In genomic region chrX:113390531-113390930, GRCh38 we compare ENCODE assay signal across 23 cellular contexts.
"Had no signal": no experiment of that assay in that cellular context is flagged by ENCODE, and none has a peak within 500 bp of the region (broad histone marks: within the 10 kb centered on the region; RNA-seq: fewer than 3 reads in every experiment).

No MANE protein-coding gene starts in this region.

- H3K27ac Mint-ChIP-seq: activated naive CD8-positive, alpha-beta T cell treated with anti-CD3 and anti-CD28 coated beads for 36 hours; effector memory CD8-positive, alpha-beta T cell; natural killer cell treated with Interleukin-12 subunit alpha and Interleukin-12 subunit beta and Interleukin-15 and Interleukin-18, amount 100 ng/mL, for 72 hours; progenitor cell of endocrine pancreas had no signal

- H3K4me3 Mint-ChIP-seq: activated naive CD8-positive, alpha-beta T cell treated with anti-CD3 and anti-CD28 coated beads for 36 hours; effector memory CD8-positive, alpha-beta T cell; natural killer cell treated with Interleukin-12 subunit alpha and Interleukin-12 subunit beta and Interleukin-15 and Interleukin-18, amount 100 ng/mL, for 72 hours had no signal

- ATAC-seq: effector memory CD8-positive, alpha-beta T cell; gastrocnemius medialis; left cardiac atrium; natural killer cell treated with Interleukin-12 subunit alpha and Interleukin-12 subunit beta and Interleukin-15 and Interleukin-18, amount 100 ng/mL, for 72 hours; stimulated activated naive CD8-positive, alpha-beta T cell treated with anti-CD3 and anti-CD28 coated beads, Interleukin-15, Interleukin-2, amounts not matched to agents 100 U/mL and 50 U/mL, for 24 hours had no signal

- DNase-seq: activated CD4-positive, alpha-beta T cell treated with anti-CD3 and anti-CD28 coated beads for 4 hours; activated CD4-positive, alpha-beta T cell treated with anti-CD3 and anti-CD28 coated beads, Interleukin-2, amount 50 U/mL, for 48 hours; activated CD8-positive, alpha-beta memory T cell treated with anti-CD3 and anti-CD28 coated beads, Interleukin-2, amount 50 U/mL, for 48 hours; activated naive CD4-positive, alpha-beta T cell treated with Interleukin-2 at 50 U/mL for 16 hours; activated naive CD8-positive, alpha-beta T cell treated with anti-CD3 and anti-CD28 coated beads for 36 hours; activated T-cell treated with anti-CD3 and anti-CD28 coated beads, Interleukin-2, amount 50 U/mL, for 48 hours; colonic mucosa; dorsolateral prefrontal cortex; effector memory CD8-positive, alpha-beta T cell; esophagus squamous epithelium; gastrocnemius medialis; hypothalamus; islet precursor cell; left cardiac atrium; retina; spleen; stimulated activated CD4-positive, alpha-beta T cell treated with anti-CD3 and anti-CD28 coated beads, Interleukin-4, amount 100 ng/mL, for 4 hours; stimulated activated naive CD8-positive, alpha-beta T cell treated with anti-CD3 and anti-CD28 coated beads, Interleukin-15, Interleukin-2, amounts not matched to agents 100 U/mL and 50 U/mL, for 24 hours; upper lobe of left lung had no signal

- H3K27ac ChIP-seq: colonic mucosa, dorsolateral prefrontal cortex, esophagus squamous epithelium, gastrocnemius medialis, spleen, upper lobe of left lung had no signal

- H3K36me3 Mint-ChIP-seq: activated naive CD8-positive, alpha-beta T cell treated with anti-CD3 and anti-CD28 coated beads for 36 hours; natural killer cell treated with Interleukin-12 subunit alpha and Interleukin-12 subunit beta and Interleukin-15 and Interleukin-18, amount 100 ng/mL, for 72 hours had no signal

- H3K4me1 Mint-ChIP-seq: activated naive CD8-positive, alpha-beta T cell treated with anti-CD3 and anti-CD28 coated beads for 36 hours had no signal

- H3K27me3 Mint-ChIP-seq: activated naive CD8-positive, alpha-beta T cell treated with anti-CD3 and anti-CD28 coated beads for 36 hours; effector memory CD8-positive, alpha-beta T cell; progenitor cell of endocrine pancreas had no signal

- H3K4me3 ChIP-seq: colonic mucosa, dorsolateral prefrontal cortex, esophagus squamous epithelium, gastrocnemius medialis, spleen, upper lobe of left lung had no signal

- H3K9me3 ChIP-seq: colonic mucosa, esophagus squamous epithelium, gastrocnemius medialis, upper lobe of left lung had no signal

- H3K27me3 ChIP-seq: colonic mucosa, esophagus squamous epithelium, spleen, upper lobe of left lung had no signal

- H3K4me1 ChIP-seq: colonic mucosa, esophagus squamous epithelium, gastrocnemius medialis, spleen, upper lobe of left lung had no signal

- H3K36me3 ChIP-seq: colonic mucosa, esophagus squamous epithelium, gastrocnemius medialis, spleen, upper lobe of left lung had no signal

- FAIRE-seq: bronchial epithelial cell, TTC549 had no signal
